ENCODE assay signal across 8 cellular contexts in genomic region chr19:45442927-45443461, GRCh38. TPM values are rescaled to one million over a fixed set of nuclear protein-coding genes. Genes with fewer than 3 reads are reported as not detected.
A peak's percentile ranks its signal among the peaks of the same experiment; 100 is the strongest.
DNase-seq lines count a peak whose midpoint lies in the region; ATAC-seq, FAIRE-seq and TF ChIP-seq lines count a peak whose summit lies in the region.

No MANE protein-coding gene starts in this region.

- no peaks in the 10 kb centered on the region for H3K79me2 ChIP-seq in K562 (ENCODE audit: control insufficient read depth, insufficient read depth, low read length)

- TF ChIP-seq CTCF in K562 (IDR thresholded peaks at IDR 0.05 in 2 of 3, conservative IDR thresholded peaks at IDR 0.05 in 1 of 3; ENCODE audit: insufficient read depth in 2 of 3, low read depth in 1 of 3, low read length in 3 of 3): no peak

- peaks cover 38 to 56% of the 10 kb centered on the region in 2 experiments for H3K4me1 ChIP-seq in K562 (replicated peaks in 1 of 2; ENCODE audit: control insufficient read depth in 2 of 2, insufficient read depth in 2 of 2, low read length in 2 of 2)

- no peaks in the 10 kb centered on the region for H3K9me1 ChIP-seq in K562 (ENCODE audit: control insufficient read depth, insufficient read depth, low read length)

- H3K27ac ChIP-seq in K562 (ENCODE audit: extremely low read depth, low read depth, low read length): peak overlapping the region; percentile 92

- H3K4me3 ChIP-seq in K562: peak overlapping the region; percentile 52
- peak overlapping the region; percentile 56; the same call in 1 of the 2 replicates for H3K4me3 ChIP-seq in iPS-18c (ENCODE audit: insufficient read depth, low read depth, low read length)

- CTCF ChIA-PET in K562 (lab: Yijun Ruan, JAX; ENCODE audit: low intra/inter-chr PET ratio): interaction anchor here (6.4 kb wide), 1 partner anchor 36 kb away, joined by 179 read pairs; no protein-coding TSS in a partner anchor

- H3K9ac ChIP-seq in K562 (ENCODE audit: insufficient read depth in 1 of 2, low read depth in 2 of 2, low read length in 2 of 2): peak overlapping the region; percentile 85 to 93

- H3K36me3 ChIP-seq in K562 (ENCODE audit: control insufficient read depth, insufficient read depth, low read length): no peaks in the 10 kb centered on the region

- 0 out of 2 replicates have a peak, but pooled peaks cover 4% of the 10 kb centered on the region for H4K20me1 ChIP-seq in K562 (replicated peaks; ENCODE audit: control insufficient read depth, insufficient read depth, low read length)

- in situ Hi-C loops in K562 (cut with MboI): loop anchor here (5.0 kb wide), 1 partner anchor 34 kb away; no protein-coding TSS in a partner anchor

- under 1% methylated on average over 14 of the region's 14 CpGs for WGBS in K562 (ENCODE audit: insufficient coverage, low coverage, missing lambda C conversion rate)

- no peaks in the 10 kb centered on the region for H3K27me3 ChIP-seq in K562 (ENCODE audit: control insufficient read depth in 2 of 2, insufficient read depth in 2 of 2, low read length in 2 of 2)

- TF ChIP-seq EP300 in K562 (IDR thresholded peaks at IDR 0.05; ENCODE audit: low read length): peak; percentile 89

- peak; percentile 60 for TF ChIP-seq POLR2A in K562 (conservative IDR thresholded peaks at IDR 0.05)

- intact Hi-C loops in K562 (cut with micrococcal nuclease): loop anchor here (1.0 to 5.0 kb wide), 2 partner anchors 35 to 199 kb away; no protein-coding TSS in a partner anchor

- H3K4me2 ChIP-seq in K562 (ENCODE audit: insufficient read depth, low read length): peak overlapping the region; percentile 90

- DNase-seq in NCI-H2171 treated with DMSO at 0.1 percent for 48 hours (lab: John Stamatoyannopoulos, UW) (peak; percentile 35), NCI-H2171 (lab: John Stamatoyannopoulos, UW) (no peak), OCI-M1 (lab: John Stamatoyannopoulos, UW) (peak; percentile 95), K562 (ENCODE audit: extremely low read depth in 1 of 4, low spot score in 3 of 4) (peak; percentile 59 to 98 (median 74)), NCI-H774 (lab: John Stamatoyannopoulos, UW) (no peak), NCI-H1694 (lab: John Stamatoyannopoulos, UW) (no peak)
- peak; percentile 39 to 43 for DNase-seq in stimulated activated CD4-positive, alpha-beta T cell treated with anti-CD3 and anti-CD28 coated beads, Interleukin-2, amount 100 ng/mL, for 24 hours

- peak; percentile 32 for ATAC-seq in K562

- FAIRE-seq in K562 (lab: Jason Lieb, UNC): peak; percentile 97

- no peak for TF ChIP-seq RAD21 in K562 (CRISPR knock-in tag; conservative IDR thresholded peaks at IDR 0.05 in 1 of 2, IDR thresholded peaks at IDR 0.05 in 1 of 2)

- H3K9me3 ChIP-seq in K562 (replicated peaks; ENCODE audit: control insufficient read depth, insufficient read depth, low read depth, low read length) (no peaks in the 10 kb centered on the region), iPS-18c (ENCODE audit: control insufficient read depth, insufficient read depth, low read length) (peaks cover 5% of the 10 kb centered on the region)

- no TSS peak for BruUV-seq in K562 (replicated peaks; lab: Mats Ljungman, UMichigan)

- POLR2A ChIA-PET in K562 (lab: Yijun Ruan, JAX): interaction anchor here (0.6 kb wide), 1 partner anchor 13 kb away, joined by 3 read pairs; no protein-coding TSS in a partner anchor

- H2AFZ ChIP-seq in K562 (ENCODE audit: low read depth, low read length): peak overlapping the region; percentile 74

RNA-seq across cellular contexts. Expression of gene ERCC1, which starts 19.3 kb away (rescaled TPM):
- total RNA-seq in K562 (2011; cell fraction: chromatin; rRNA removed; ENCODE audit: low replicate concordance): 39.0 and 101 TPM in 2 replicates
- 64.0 and 74.7 TPM in 2 replicates for total RNA-seq in K562 (2011; cell fraction: nucleolus; rRNA removed)
- total RNA-seq in K562 (2011; cell fraction: nucleoplasm; rRNA removed): 56.7 and 74.6 TPM in 2 replicates
- 87.1 and 89.4 TPM in 2 replicates for total RNA-seq in K562 (2014; rRNA removed)
- total RNA-seq in K562 (2014; rRNA removed; fragmentation: Illumina TruSeq; extraction: Trizol): 31.1 and 37.7 TPM in 2 replicates
- total RNA-seq in K562 (2015; rRNA removed; fragmentation: Illumina TruSeq; extraction: Trizol): 49.9 and 57.3 TPM in 2 replicates
- 75.1 and 75.5 TPM in 2 replicates for total RNA-seq in K562 (2021)
- polyA plus RNA-seq in K562 (2011; rRNA removed): 60.0 and 67.5 TPM in 2 replicates
- polyA plus RNA-seq in K562 (2011; cell fraction: cytosol; rRNA removed): 85.4 and 165 TPM in 2 replicates
- 90.3 and 164 TPM in 2 replicates for polyA plus RNA-seq in K562 (2011; cell fraction: nucleus; rRNA removed)
- polyA plus RNA-seq in K562 (2012): 61.5 and 139 TPM in 2 replicates
- 70.3 and 86.8 TPM in 2 replicates for polyA plus RNA-seq in K562 (2014; fragmentation: Illumina TruSeq; extraction: Trizol)
- 10 to 100 TPM in 1 of 2 experiments, 1 to 10 TPM in 1; 9.3 to 17.0 TPM for polyA plus RNA-seq in K562 (2014; fragmentation: Nextera tagmentation; extraction: Ambion mirVana)
- polyA plus RNA-seq in K562 (2014; rRNA removed): 92.6 and 95.8 TPM in 2 replicates
- polyA minus RNA-seq in K562 (2011; rRNA and poly(A)+ RNA removed): 19.6 and 33.4 TPM in 2 replicates
- polyA minus RNA-seq in K562 (2011; cell fraction: cytosol; rRNA and poly(A)+ RNA removed): 57.8 and 74.6 TPM in 2 replicates
- 37.8 and 41.3 TPM in 2 replicates for polyA minus RNA-seq in K562 (2011; cell fraction: nucleus; rRNA and poly(A)+ RNA removed)

RNA-seq across cellular contexts. Expression of gene FOSB, which starts 24.8 kb away (rescaled TPM):
- 2.1 and 8.8 TPM in 2 replicates for total RNA-seq in K562 (2011; cell fraction: chromatin; rRNA removed; ENCODE audit: low replicate concordance)
- total RNA-seq in K562 (2011; cell fraction: nucleolus; rRNA removed): 4.2 and 6.7 TPM in 2 replicates
- 3.9 and 4.5 TPM in 2 replicates for total RNA-seq in K562 (2011; cell fraction: nucleoplasm; rRNA removed)
- total RNA-seq in K562 (2014; rRNA removed) (1.2 and 1.6 TPM in 2 replicates), K562 (2014; rRNA removed; fragmentation: Illumina TruSeq; extraction: Trizol) (0.73 TPM in 2 replicates), K562 (2015; rRNA removed; fragmentation: Illumina TruSeq; extraction: Trizol) (0.18 and 0.26 TPM in 2 replicates), K562 (2021) (2.4 and 2.7 TPM in 2 replicates)
- polyA plus RNA-seq in K562 (2011; rRNA removed) (0.25 and 0.27 TPM in 2 replicates), K562 (2014; fragmentation: Illumina TruSeq; extraction: Trizol) (1.2 and 1.4 TPM in 2 replicates), K562 (2014; fragmentation: Nextera tagmentation; extraction: Ambion mirVana) (under 1 TPM; 0.11 to 0.30 TPM), K562 (2014; rRNA removed) (0.93 and 2.9 TPM in 2 replicates)
- 0.32 and 0.52 TPM in 2 replicates for polyA plus RNA-seq in K562 (2011; cell fraction: cytosol; rRNA removed)
- 1.8 and 3.8 TPM in 2 replicates for polyA plus RNA-seq in K562 (2011; cell fraction: nucleus; rRNA removed)
- polyA plus RNA-seq in K562 (2012): 0.76 and 1.3 TPM in 2 replicates
- 0.54 and 0.77 TPM in 2 replicates for polyA minus RNA-seq in K562 (2011; rRNA and poly(A)+ RNA removed)
- 0.55 and 0.76 TPM in 2 replicates for polyA minus RNA-seq in K562 (2011; cell fraction: cytosol; rRNA and poly(A)+ RNA removed)
- polyA minus RNA-seq in K562 (2011; cell fraction: nucleus; rRNA and poly(A)+ RNA removed): 2.8 and 3.6 TPM in 2 replicates

RNA-seq across cellular contexts. Expression of gene POLR1G, which starts 36.5 kb away (rescaled TPM):
- 7.5 and 14.6 TPM in 2 replicates for total RNA-seq in K562 (2011; cell fraction: chromatin; rRNA removed; ENCODE audit: low replicate concordance)
- 11.1 and 14.3 TPM in 2 replicates for total RNA-seq in K562 (2011; cell fraction: nucleolus; rRNA removed)
- 9.8 and 10.3 TPM in 2 replicates for total RNA-seq in K562 (2011; cell fraction: nucleoplasm; rRNA removed)
- total RNA-seq in K562 (2014; rRNA removed) (36.6 and 50.6 TPM in 2 replicates), K562 (2014; rRNA removed; fragmentation: Illumina TruSeq; extraction: Trizol) (19.7 and 22.7 TPM in 2 replicates), K562 (2015; rRNA removed; fragmentation: Illumina TruSeq; extraction: Trizol) (50.1 and 51.0 TPM in 2 replicates), K562 (2021) (27.4 and 32.1 TPM in 2 replicates)
- polyA plus RNA-seq in K562 (2011; rRNA removed) (8.5 and 9.7 TPM in 2 replicates), K562 (2014; fragmentation: Illumina TruSeq; extraction: Trizol) (32.6 and 37.4 TPM in 2 replicates), K562 (2014; fragmentation: Nextera tagmentation; extraction: Ambion mirVana) (1 to 10 TPM; 3.0 to 6.4 TPM), K562 (2014; rRNA removed) (29.2 and 31.7 TPM in 2 replicates)
- polyA plus RNA-seq in K562 (2011; cell fraction: cytosol; rRNA removed): 11.0 and 17.1 TPM in 2 replicates
- 3.6 and 6.6 TPM in 2 replicates for polyA plus RNA-seq in K562 (2011; cell fraction: nucleus; rRNA removed)
- 5.1 and 14.9 TPM in 2 replicates for polyA plus RNA-seq in K562 (2012)
- polyA minus RNA-seq in K562 (2011; rRNA and poly(A)+ RNA removed): 4.5 and 4.9 TPM in 2 replicates
- polyA minus RNA-seq in K562 (2011; cell fraction: cytosol; rRNA and poly(A)+ RNA removed): 12.2 and 12.9 TPM in 2 replicates
- polyA minus RNA-seq in K562 (2011; cell fraction: nucleus; rRNA and poly(A)+ RNA removed): 3.0 and 3.8 TPM in 2 replicates

RNA-seq across cellular contexts. Expression of gene PPP1R13L, which starts 38.1 kb away (rescaled TPM):
- 13.7 and 25.0 TPM in 2 replicates for total RNA-seq in K562 (2011; cell fraction: chromatin; rRNA removed; ENCODE audit: low replicate concordance)
- 14.5 and 17.6 TPM in 2 replicates for total RNA-seq in K562 (2011; cell fraction: nucleolus; rRNA removed)
- total RNA-seq in K562 (2011; cell fraction: nucleoplasm; rRNA removed): 15.8 and 21.6 TPM in 2 replicates
- total RNA-seq in K562 (2014; rRNA removed): 2.3 TPM in 2 replicates
- total RNA-seq in K562 (2014; rRNA removed; fragmentation: Illumina TruSeq; extraction: Trizol): 0.84 and 1.0 TPM in 2 replicates
- 0.83 and 0.94 TPM in 2 replicates for total RNA-seq in K562 (2015; rRNA removed; fragmentation: Illumina TruSeq; extraction: Trizol)
- total RNA-seq in K562 (2021): 4.5 and 6.7 TPM in 2 replicates
- polyA plus RNA-seq in K562 (2011; rRNA removed): 2.0 and 6.6 TPM in 2 replicates
- polyA plus RNA-seq in K562 (2011; cell fraction: cytosol; rRNA removed): 2.6 and 3.5 TPM in 2 replicates
- 16.5 and 21.1 TPM in 2 replicates for polyA plus RNA-seq in K562 (2011; cell fraction: nucleus; rRNA removed)
- polyA plus RNA-seq in K562 (2012): 7.4 and 23.3 TPM in 2 replicates
- 2.7 and 3.6 TPM in 2 replicates for polyA plus RNA-seq in K562 (2014; fragmentation: Illumina TruSeq; extraction: Trizol)
- polyA plus RNA-seq in K562 (2014; fragmentation: Nextera tagmentation; extraction: Ambion mirVana): under 1 TPM; 0.32 to 0.82 TPM
- polyA plus RNA-seq in K562 (2014; rRNA removed): 1.7 and 3.7 TPM in 2 replicates
- 1.6 and 2.6 TPM in 2 replicates for polyA minus RNA-seq in K562 (2011; rRNA and poly(A)+ RNA removed)
- 2.4 and 7.6 TPM in 2 replicates for polyA minus RNA-seq in K562 (2011; cell fraction: cytosol; rRNA and poly(A)+ RNA removed)
- 3.1 and 6.1 TPM in 2 replicates for polyA minus RNA-seq in K562 (2011; cell fraction: nucleus; rRNA and poly(A)+ RNA removed)

RNA-seq across cellular contexts. Expression of gene RTN2, which starts 53.9 kb away (rescaled TPM):
- 9.6 and 30.7 TPM in 2 replicates for total RNA-seq in K562 (2011; cell fraction: chromatin; rRNA removed; ENCODE audit: low replicate concordance)
- total RNA-seq in K562 (2011; cell fraction: nucleolus; rRNA removed): 33.3 and 36.9 TPM in 2 replicates
- total RNA-seq in K562 (2011; cell fraction: nucleoplasm; rRNA removed): 17.6 and 21.3 TPM in 2 replicates
- total RNA-seq in K562 (2014; rRNA removed): 9.3 and 20.1 TPM in 2 replicates
- 6.9 and 7.2 TPM in 2 replicates for total RNA-seq in K562 (2014; rRNA removed; fragmentation: Illumina TruSeq; extraction: Trizol)
- 7.2 and 8.3 TPM in 2 replicates for total RNA-seq in K562 (2015; rRNA removed; fragmentation: Illumina TruSeq; extraction: Trizol)
- total RNA-seq in K562 (2021): 21.4 and 24.3 TPM in 2 replicates
- 14.1 and 23.1 TPM in 2 replicates for polyA plus RNA-seq in K562 (2011; rRNA removed)
- 28.2 and 40.0 TPM in 2 replicates for polyA plus RNA-seq in K562 (2011; cell fraction: cytosol; rRNA removed)
- polyA plus RNA-seq in K562 (2011; cell fraction: nucleus; rRNA removed): 19.8 and 28.9 TPM in 2 replicates
- polyA plus RNA-seq in K562 (2012): 30.4 and 54.3 TPM in 2 replicates
- 18.6 and 23.7 TPM in 2 replicates for polyA plus RNA-seq in K562 (2014; fragmentation: Illumina TruSeq; extraction: Trizol)
- under 1 TPM; 0.53 to 0.69 TPM for polyA plus RNA-seq in K562 (2014; fragmentation: Nextera tagmentation; extraction: Ambion mirVana)
- 12.3 and 18.7 TPM in 2 replicates for polyA plus RNA-seq in K562 (2014; rRNA removed)
- 7.4 and 8.3 TPM in 2 replicates for polyA minus RNA-seq in K562 (2011; rRNA and poly(A)+ RNA removed)
- 20.7 and 22.8 TPM in 2 replicates for polyA minus RNA-seq in K562 (2011; cell fraction: cytosol; rRNA and poly(A)+ RNA removed)
- 9.0 and 16.4 TPM in 2 replicates for polyA minus RNA-seq in K562 (2011; cell fraction: nucleus; rRNA and poly(A)+ RNA removed)

Comparison
In these comparisons a context has a peak if more than half of its experiments do, and no peak if none do; other contexts are left out.
1. DNase-seq: peak in NCI-H2171 treated with DMSO at 0.1 percent for 48 hours (single experiment), OCI-M1 (single experiment), K562 (4 of 4) and stimulated activated CD4-positive, alpha-beta T cell treated with anti-CD3 and anti-CD28 coated beads, Interleukin-2, amount 100 ng/mL, for 24 hours (2 of 2); none in NCI-H2171 (single experiment), NCI-H774 (single experiment) and NCI-H1694 (single experiment).